In the genomic region with DNA sequence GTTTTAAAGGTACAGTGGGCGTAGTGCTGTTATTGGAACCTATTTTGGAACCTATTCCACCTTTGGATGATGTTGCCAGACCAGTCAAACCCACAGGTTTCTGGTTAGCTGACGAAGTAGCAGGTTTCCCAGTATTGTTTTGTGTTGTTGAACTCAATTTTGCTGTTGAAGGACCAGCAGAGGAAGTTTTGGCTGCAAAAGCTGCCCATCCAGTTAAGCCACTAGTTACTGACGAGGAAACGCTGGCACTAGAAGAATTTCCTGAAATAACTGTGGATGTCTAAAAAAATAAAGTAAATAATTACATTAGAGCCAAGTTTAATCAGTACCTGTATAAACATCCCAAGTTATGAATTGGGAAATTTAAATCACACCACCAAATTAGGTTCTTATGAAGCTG, we compare ENCODE assay signal across 1 cellular context.
TF ChIP-seq lines count a peak whose summit lies in the region.

No MANE protein-coding gene starts in this region.

TF ChIP-seq in WTC11, 78 proteins besides CTCF, POLR2A, EP300 and RAD21:
- TF ChIP-seq, protein P1, sequence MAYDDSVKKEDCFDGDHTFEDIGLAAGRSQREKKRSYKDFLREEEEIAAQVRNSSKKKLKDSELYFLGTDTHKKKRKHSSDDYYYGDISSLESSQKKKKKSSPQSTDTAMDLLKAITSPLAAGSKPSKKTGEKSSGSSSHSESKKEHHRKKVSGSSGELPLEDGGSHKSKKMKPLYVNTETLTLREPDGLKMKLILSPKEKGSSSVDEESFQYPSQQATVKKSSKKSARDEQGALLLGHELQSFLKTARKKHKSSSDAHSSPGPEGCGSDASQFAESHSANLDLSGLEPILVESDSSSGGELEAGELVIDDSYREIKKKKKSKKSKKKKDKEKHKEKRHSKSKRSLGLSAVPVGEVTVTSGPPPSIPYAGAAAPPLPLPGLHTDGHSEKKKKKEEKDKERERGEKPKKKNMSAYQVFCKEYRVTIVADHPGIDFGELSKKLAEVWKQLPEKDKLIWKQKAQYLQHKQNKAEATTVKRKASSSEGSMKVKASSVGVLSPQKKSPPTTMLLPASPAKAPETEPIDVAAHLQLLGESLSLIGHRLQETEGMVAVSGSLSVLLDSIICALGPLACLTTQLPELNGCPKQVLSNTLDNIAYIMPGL (CRISPR knock-in tag; IDR thresholded peaks at IDR 0.05), result no peak
- TF ChIP-seq, protein P2, sequence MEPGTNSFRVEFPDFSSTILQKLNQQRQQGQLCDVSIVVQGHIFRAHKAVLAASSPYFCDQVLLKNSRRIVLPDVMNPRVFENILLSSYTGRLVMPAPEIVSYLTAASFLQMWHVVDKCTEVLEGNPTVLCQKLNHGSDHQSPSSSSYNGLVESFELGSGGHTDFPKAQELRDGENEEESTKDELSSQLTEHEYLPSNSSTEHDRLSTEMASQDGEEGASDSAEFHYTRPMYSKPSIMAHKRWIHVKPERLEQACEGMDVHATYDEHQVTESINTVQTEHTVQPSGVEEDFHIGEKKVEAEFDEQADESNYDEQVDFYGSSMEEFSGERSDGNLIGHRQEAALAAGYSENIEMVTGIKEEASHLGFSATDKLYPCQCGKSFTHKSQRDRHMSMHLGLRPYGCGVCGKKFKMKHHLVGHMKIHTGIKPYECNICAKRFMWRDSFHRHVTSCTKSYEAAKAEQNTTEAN (CRISPR knock-in tag; IDR thresholded peaks at IDR 0.05), result no peak
- TF ChIP-seq, protein P3, sequence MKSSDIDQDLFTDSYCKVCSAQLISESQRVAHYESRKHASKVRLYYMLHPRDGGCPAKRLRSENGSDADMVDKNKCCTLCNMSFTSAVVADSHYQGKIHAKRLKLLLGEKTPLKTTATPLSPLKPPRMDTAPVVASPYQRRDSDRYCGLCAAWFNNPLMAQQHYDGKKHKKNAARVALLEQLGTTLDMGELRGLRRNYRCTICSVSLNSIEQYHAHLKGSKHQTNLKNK (CRISPR knock-in tag; IDR thresholded peaks at IDR 0.05), result no peak
- TF ChIP-seq, protein P4, sequence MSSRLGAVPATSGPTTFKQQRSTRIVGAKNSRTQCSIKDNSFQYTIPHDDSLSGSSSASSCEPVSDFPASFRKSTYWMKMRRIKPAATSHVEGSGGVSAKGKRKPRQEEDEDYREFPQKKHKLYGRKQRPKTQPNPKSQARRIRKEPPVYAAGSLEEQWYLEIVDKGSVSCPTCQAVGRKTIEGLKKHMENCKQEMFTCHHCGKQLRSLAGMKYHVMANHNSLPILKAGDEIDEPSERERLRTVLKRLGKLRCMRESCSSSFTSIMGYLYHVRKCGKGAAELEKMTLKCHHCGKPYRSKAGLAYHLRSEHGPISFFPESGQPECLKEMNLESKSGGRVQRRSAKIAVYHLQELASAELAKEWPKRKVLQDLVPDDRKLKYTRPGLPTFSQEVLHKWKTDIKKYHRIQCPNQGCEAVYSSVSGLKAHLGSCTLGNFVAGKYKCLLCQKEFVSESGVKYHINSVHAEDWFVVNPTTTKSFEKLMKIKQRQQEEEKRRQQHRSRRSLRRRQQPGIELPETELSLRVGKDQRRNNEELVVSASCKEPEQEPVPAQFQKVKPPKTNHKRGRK (CRISPR knock-in tag; IDR thresholded peaks at IDR 0.05; ENCODE audit: borderline replicate concordance), result no peak
- TF ChIP-seq ZNF396 (CRISPR knock-in tag; IDR thresholded peaks at IDR 0.05; ENCODE audit: borderline replicate concordance) (no peak), TP53 (CRISPR knock-in tag; IDR thresholded peaks at IDR 0.05) (no peak), CREM (CRISPR knock-in tag; IDR thresholded peaks at IDR 0.05) (no peak)
- TF ChIP-seq, protein P5, sequence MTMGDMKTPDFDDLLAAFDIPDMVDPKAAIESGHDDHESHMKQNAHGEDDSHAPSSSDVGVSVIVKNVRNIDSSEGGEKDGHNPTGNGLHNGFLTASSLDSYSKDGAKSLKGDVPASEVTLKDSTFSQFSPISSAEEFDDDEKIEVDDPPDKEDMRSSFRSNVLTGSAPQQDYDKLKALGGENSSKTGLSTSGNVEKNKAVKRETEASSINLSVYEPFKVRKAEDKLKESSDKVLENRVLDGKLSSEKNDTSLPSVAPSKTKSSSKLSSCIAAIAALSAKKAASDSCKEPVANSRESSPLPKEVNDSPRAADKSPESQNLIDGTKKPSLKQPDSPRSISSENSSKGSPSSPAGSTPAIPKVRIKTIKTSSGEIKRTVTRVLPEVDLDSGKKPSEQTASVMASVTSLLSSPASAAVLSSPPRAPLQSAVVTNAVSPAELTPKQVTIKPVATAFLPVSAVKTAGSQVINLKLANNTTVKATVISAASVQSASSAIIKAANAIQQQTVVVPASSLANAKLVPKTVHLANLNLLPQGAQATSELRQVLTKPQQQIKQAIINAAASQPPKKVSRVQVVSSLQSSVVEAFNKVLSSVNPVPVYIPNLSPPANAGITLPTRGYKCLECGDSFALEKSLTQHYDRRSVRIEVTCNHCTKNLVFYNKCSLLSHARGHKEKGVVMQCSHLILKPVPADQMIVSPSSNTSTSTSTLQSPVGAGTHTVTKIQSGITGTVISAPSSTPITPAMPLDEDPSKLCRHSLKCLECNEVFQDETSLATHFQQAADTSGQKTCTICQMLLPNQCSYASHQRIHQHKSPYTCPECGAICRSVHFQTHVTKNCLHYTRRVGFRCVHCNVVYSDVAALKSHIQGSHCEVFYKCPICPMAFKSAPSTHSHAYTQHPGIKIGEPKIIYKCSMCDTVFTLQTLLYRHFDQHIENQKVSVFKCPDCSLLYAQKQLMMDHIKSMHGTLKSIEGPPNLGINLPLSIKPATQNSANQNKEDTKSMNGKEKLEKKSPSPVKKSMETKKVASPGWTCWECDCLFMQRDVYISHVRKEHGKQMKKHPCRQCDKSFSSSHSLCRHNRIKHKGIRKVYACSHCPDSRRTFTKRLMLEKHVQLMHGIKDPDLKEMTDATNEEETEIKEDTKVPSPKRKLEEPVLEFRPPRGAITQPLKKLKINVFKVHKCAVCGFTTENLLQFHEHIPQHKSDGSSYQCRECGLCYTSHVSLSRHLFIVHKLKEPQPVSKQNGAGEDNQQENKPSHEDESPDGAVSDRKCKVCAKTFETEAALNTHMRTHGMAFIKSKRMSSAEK (CRISPR knock-in tag; IDR thresholded peaks at IDR 0.05; ENCODE audit: borderline replicate concordance), result no peak
